In genomic region chr19:4815426-4816387, GRCh38 we compare ENCODE assay signal across 8 cellular contexts. TPM values are rescaled to one million over a fixed set of nuclear protein-coding genes. Genes with fewer than 3 reads are reported as not detected.
A peak's percentile ranks its signal among the peaks of the same experiment; 100 is the strongest.
DNase-seq lines count a peak whose midpoint lies in the region; ATAC-seq lines count a peak whose summit lies in the region.

No MANE protein-coding gene starts in this region.

- H2BK12ac ChIP-seq in mesenchymal stem cell (ENCODE audit: low read length in 2 of 2) = peak overlapping the region in 1 of 2 experiments; percentile 46

- peak overlapping the region; percentile 81 for H2AK5ac ChIP-seq in mesenchymal stem cell (ENCODE audit: low read length, severe bottlenecking)

- peak overlapping the region; percentile 18 to 32 for H3K27ac Mint-ChIP-seq in effector memory CD8-positive, alpha-beta T cell

- H3K27ac ChIP-seq in mesenchymal stem cell (ENCODE audit: low read length, poor library complexity, severe bottlenecking) = no peak overlapping the region

- H3K4me3 ChIP-seq in NT2/D1 (ENCODE audit: insufficient read length, low read depth) = no peak overlapping the region
- peak overlapping the region in 1 of 2 experiments; percentile 25 for H3K4me3 ChIP-seq in mesenchymal stem cell (ENCODE audit: insufficient read depth in 1 of 2, low read depth in 1 of 2, low read length in 2 of 2)

- ATAC-seq in effector memory CD8-positive, alpha-beta T cell (replicated peaks) = peak; percentile 89

- H3K4me2 ChIP-seq in mesenchymal stem cell (ENCODE audit: low read length, poor library complexity, severe bottlenecking) = peak overlapping the region; percentile 69

- H3K4me1 ChIP-seq in NT2/D1 (ENCODE audit: insufficient read depth, insufficient read length) (peaks cover 2% of the 10 kb centered on the region), mesenchymal stem cell (ENCODE audit: control insufficient read depth, insufficient read depth, low read depth, low read length) (peaks cover 5% of the 10 kb centered on the region)

- H3K27me3 Mint-ChIP-seq in effector memory CD8-positive, alpha-beta T cell = no peaks in the 10 kb centered on the region

- H3K9me3 Mint-ChIP-seq in effector memory CD8-positive, alpha-beta T cell = no peaks in the 10 kb centered on the region

- no peak overlapping the region for H2BK5ac ChIP-seq in mesenchymal stem cell (ENCODE audit: low read depth, low read length, poor library complexity, severe bottlenecking)

- peaks cover 14% of the 10 kb centered on the region in 2 donors for H3K4me1 Mint-ChIP-seq in effector memory CD8-positive, alpha-beta T cell (ENCODE audit: low read depth in 2 of 2)

- H3K27me3 ChIP-seq in NT2/D1 (ENCODE audit: insufficient read depth, insufficient read length) (no peaks in the 10 kb centered on the region), mesenchymal stem cell (ENCODE audit: control insufficient read depth in 1 of 2, insufficient read depth in 1 of 2, low read length in 2 of 2) (no peaks in the 10 kb centered on the region)

- H3K9ac ChIP-seq in NT2/D1 (ENCODE audit: insufficient read length, low read depth) (peak overlapping the region; percentile 6), mesenchymal stem cell (ENCODE audit: low read length) (peak overlapping the region; percentile 64)

- peak overlapping the region in 1 of 2 experiments; percentile 33 for H3K18ac ChIP-seq in mesenchymal stem cell (ENCODE audit: low read depth in 1 of 2, low read length in 2 of 2)

- H3K14ac ChIP-seq in mesenchymal stem cell (ENCODE audit: low read length in 2 of 2) = no peak overlapping the region

- no peak overlapping the region for H2BK15ac ChIP-seq in mesenchymal stem cell (ENCODE audit: low read depth, poor library complexity, severe bottlenecking)

- no peak overlapping the region for H2AFZ ChIP-seq in mesenchymal stem cell (ENCODE audit: low read depth, low read length)

- H3K4me3 Mint-ChIP-seq in effector memory CD8-positive, alpha-beta T cell = peak overlapping the region; percentile 68 to 73

- H3K4ac ChIP-seq in mesenchymal stem cell (ENCODE audit: low read depth in 1 of 2, low read length in 2 of 2) = peak overlapping the region in 1 of 2 experiments; percentile 57

- H3K36me3 ChIP-seq in NT2/D1 (ENCODE audit: insufficient read depth, insufficient read length, low read length) = peaks cover 16% of the 10 kb centered on the region
- peaks cover 34 to 35% of the 10 kb centered on the region in 2 experiments for H3K36me3 ChIP-seq in mesenchymal stem cell (ENCODE audit: control insufficient read depth in 1 of 2, insufficient read depth in 2 of 2, low read depth in 1 of 2, low read length in 2 of 2)

- no peak overlapping the region for H2BK120ac ChIP-seq in mesenchymal stem cell (ENCODE audit: low read depth, low read length)

- H4K8ac ChIP-seq in mesenchymal stem cell (ENCODE audit: low read length) = peak overlapping the region; percentile 71

- peak overlapping the region; percentile 64 for H4K91ac ChIP-seq in mesenchymal stem cell (ENCODE audit: low read length)

- peaks cover 41% of the 10 kb centered on the region for H3K36me3 Mint-ChIP-seq in effector memory CD8-positive, alpha-beta T cell (ENCODE audit: insufficient read depth)

- no peak overlapping the region for H3K23ac ChIP-seq in mesenchymal stem cell (ENCODE audit: low read length in 2 of 2)

- H3K9me3 ChIP-seq in NT2/D1 (ENCODE audit: insufficient read depth, low read length) = no peaks in the 10 kb centered on the region; the same call in 1 of the 2 replicates
- H3K9me3 ChIP-seq in mesenchymal stem cell (ENCODE audit: control insufficient read depth, low read length) = no peaks in the 10 kb centered on the region

- peaks cover 21% of the 10 kb centered on the region for H3K79me1 ChIP-seq in mesenchymal stem cell (replicated peaks; ENCODE audit: low read length, poor library complexity, severe bottlenecking)

- 56% methylated on average over 31 of the region's 36 CpGs for WGBS in mesenchymal stem cell

- DNase-seq in COR-L47 (lab: John Stamatoyannopoulos, UW) (peak; percentile 94), HUDEP-2 (lab: John Stamatoyannopoulos, UW; ENCODE audit: unreplicated experiment in 76 of 76) (peak in 75 of 76 experiments; percentile 44 to 98 (median 93)), NT2/D1 (ENCODE audit: low read depth, low spot score) (peak; percentile 93), mesenchymal stem cell (peak; percentile 93), KG1 (lab: John Stamatoyannopoulos, UW) (no peak)
- peak in 2 of 3 experiments; percentile 56 to 58 for DNase-seq in activated CD8-positive, alpha-beta memory T cell treated with anti-CD3 and anti-CD28 coated beads for 48 hours (ENCODE audit: low read depth in 2 of 3, low spot score in 2 of 3)
- peak; percentile 65 to 73 (median 66) for DNase-seq in effector memory CD8-positive, alpha-beta T cell
- peak; percentile 51 for DNase-seq in stimulated activated CD8-positive, alpha-beta memory T cell treated with anti-CD3 and anti-CD28 coated beads, Interleukin-12 subunit alpha, Interleukin-12 subunit beta, amount 100 ng/mL, for 24 hours (ENCODE audit: extremely low read depth)

RNA-seq across cellular contexts. Expression of gene TICAM1, which starts 15.8 kb away (rescaled TPM):
- polyA plus RNA-seq in mesenchymal stem cell (2013, experiment 1 of 2) = 13.7 TPM
- polyA plus RNA-seq in mesenchymal stem cell (2013, experiment 2 of 2) = 13.4 TPM

RNA-seq across cellular contexts. Expression of gene FEM1A, which starts 24.2 kb away (rescaled TPM):
- 3.9 TPM for polyA plus RNA-seq in mesenchymal stem cell (2013, experiment 1 of 2)
- polyA plus RNA-seq in mesenchymal stem cell (2013, experiment 2 of 2) = 4.1 TPM

RNA-seq across cellular contexts. Expression of gene PLIN3, which starts 51.8 kb away (rescaled TPM):
- 125 TPM for polyA plus RNA-seq in mesenchymal stem cell (2013, experiment 1 of 2)
- 123 TPM for polyA plus RNA-seq in mesenchymal stem cell (2013, experiment 2 of 2)
